1 cellular context compared by ENCODE assay signal in genomic region chr2:43001787-43002468, GRCh38.
TF ChIP-seq lines count a peak whose summit lies in the region.

No MANE protein-coding gene starts in this region.

TF ChIP-seq in K562, 482 proteins besides CTCF, POLR2A, EP300 and RAD21 (continued from another document):
- TF ChIP-seq, protein P1, sequence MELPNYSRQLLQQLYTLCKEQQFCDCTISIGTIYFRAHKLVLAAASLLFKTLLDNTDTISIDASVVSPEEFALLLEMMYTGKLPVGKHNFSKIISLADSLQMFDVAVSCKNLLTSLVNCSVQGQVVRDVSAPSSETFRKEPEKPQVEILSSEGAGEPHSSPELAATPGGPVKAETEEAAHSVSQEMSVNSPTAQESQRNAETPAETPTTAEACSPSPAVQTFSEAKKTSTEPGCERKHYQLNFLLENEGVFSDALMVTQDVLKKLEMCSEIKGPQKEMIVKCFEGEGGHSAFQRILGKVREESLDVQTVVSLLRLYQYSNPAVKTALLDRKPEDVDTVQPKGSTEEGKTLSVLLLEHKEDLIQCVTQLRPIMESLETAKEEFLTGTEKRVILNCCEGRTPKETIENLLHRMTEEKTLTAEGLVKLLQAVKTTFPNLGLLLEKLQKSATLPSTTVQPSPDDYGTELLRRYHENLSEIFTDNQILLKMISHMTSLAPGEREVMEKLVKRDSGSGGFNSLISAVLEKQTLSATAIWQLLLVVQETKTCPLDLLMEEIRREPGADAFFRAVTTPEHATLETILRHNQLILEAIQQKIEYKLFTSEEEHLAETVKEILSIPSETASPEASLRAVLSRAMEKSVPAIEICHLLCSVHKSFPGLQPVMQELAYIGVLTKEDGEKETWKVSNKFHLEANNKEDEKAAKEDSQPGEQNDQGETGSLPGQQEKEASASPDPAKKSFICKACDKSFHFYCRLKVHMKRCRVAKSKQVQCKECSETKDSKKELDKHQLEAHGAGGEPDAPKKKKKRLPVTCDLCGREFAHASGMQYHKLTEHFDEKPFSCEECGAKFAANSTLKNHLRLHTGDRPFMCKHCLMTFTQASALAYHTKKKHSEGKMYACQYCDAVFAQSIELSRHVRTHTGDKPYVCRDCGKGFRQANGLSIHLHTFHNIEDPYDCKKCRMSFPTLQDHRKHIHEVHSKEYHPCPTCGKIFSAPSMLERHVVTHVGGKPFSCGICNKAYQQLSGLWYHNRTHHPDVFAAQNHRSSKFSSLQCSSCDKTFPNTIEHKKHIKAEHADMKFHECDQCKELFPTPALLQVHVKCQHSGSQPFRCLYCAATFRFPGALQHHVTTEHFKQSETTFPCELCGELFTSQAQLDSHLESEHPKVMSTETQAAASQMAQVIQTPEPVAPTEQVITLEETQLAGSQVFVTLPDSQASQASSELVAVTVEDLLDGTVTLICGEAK (IDR thresholded peaks at IDR 0.05) = no peak
- TF ChIP-seq, protein P1 (CRISPR knock-in tag; IDR thresholded peaks at IDR 0.05) = no peak
